In the genomic region with DNA sequence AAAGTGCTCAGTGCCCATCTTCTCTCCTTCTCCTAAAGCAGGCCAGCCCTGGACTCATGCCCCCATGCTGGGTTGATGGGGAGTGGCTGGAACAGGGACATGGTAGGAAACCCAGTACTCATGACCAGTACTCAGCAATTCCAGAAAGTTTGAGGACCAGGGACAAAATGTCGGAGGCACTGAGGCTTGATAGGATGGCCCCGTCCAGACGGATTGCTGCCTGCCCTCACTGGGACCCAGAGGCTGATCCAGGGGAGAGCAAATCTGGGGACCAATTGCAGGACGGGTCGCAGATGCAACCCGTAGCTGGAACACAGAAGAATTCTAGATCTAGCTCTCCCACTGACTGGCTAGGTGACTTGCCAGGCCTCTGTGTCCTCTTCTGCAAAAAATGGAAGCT, we compare ENCODE assay signal across 2 cellular contexts.
TF ChIP-seq lines count a peak whose summit lies in the region.

No MANE protein-coding gene starts in this region.

TF ChIP-seq in HCT116, 20 proteins besides CTCF, POLR2A, EP300 and RAD21:
- TF ChIP-seq EZH2 (IDR thresholded peaks at IDR 0.05) (no peak), CBX3 (IDR thresholded peaks at IDR 0.05; ENCODE audit: low read depth) (no peak), MAX (IDR thresholded peaks at IDR 0.05) (no peak), SP1 (IDR thresholded peaks at IDR 0.05; ENCODE audit: low read depth) (no peak), POLR2AphosphoS5 (IDR thresholded peaks at IDR 0.05; ENCODE audit: low read depth, low read length) (no peak), ZFX (IDR thresholded peaks at IDR 0.05) (no peak), EGR1 (IDR thresholded peaks at IDR 0.05; ENCODE audit: low read depth) (no peak), SRF (IDR thresholded peaks at IDR 0.05; ENCODE audit: low read depth) (no peak), FOSL1 (IDR thresholded peaks at IDR 0.05; ENCODE audit: low read depth) (no peak), YY1 (IDR thresholded peaks at IDR 0.05; ENCODE audit: extremely low read depth, insufficient replicate concordance, low read depth, low read length) (no peak), TCF7L2 (IDR thresholded peaks at IDR 0.05; ENCODE audit: borderline replicate concordance, extremely low read depth, insufficient read depth, insufficient read length) (no peak), CEBPB (IDR thresholded peaks at IDR 0.05; ENCODE audit: low read depth) (no peak), ZNF274 (IDR thresholded peaks at IDR 0.05; ENCODE audit: low read depth, low read length) (no peak), SIN3A (IDR thresholded peaks at IDR 0.05; ENCODE audit: low read depth) (no peak), REST (IDR thresholded peaks at IDR 0.05; ENCODE audit: low read depth) (no peak)

TF ChIP-seq in K562, 482 proteins besides CTCF, POLR2A, EP300 and RAD21:
- no peak for TF ChIP-seq STAT5A (IDR thresholded peaks at IDR 0.05; ENCODE audit: borderline replicate concordance, low read length)
- TF ChIP-seq FOXP1 (CRISPR knock-in tag; IDR thresholded peaks at IDR 0.05), result no peak
- TF ChIP-seq IRF2 (CRISPR knock-in tag; IDR thresholded peaks at IDR 0.05), result no peak
- TF ChIP-seq ZNF146 (CRISPR knock-in tag; IDR thresholded peaks at IDR 0.05; ENCODE audit: unreplicated experiment), result no peak
- TF ChIP-seq, protein P1, sequence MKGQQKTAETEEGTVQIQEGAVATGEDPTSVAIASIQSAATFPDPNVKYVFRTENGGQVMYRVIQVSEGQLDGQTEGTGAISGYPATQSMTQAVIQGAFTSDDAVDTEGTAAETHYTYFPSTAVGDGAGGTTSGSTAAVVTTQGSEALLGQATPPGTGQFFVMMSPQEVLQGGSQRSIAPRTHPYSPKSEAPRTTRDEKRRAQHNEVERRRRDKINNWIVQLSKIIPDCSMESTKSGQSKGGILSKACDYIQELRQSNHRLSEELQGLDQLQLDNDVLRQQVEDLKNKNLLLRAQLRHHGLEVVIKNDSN (CRISPR knock-in tag; IDR thresholded peaks at IDR 0.05), result no peak
- TF ChIP-seq CGGBP1 (CRISPR knock-in tag; IDR thresholded peaks at IDR 0.05), result no peak
- no peak for TF ChIP-seq RFX7 (CRISPR knock-in tag; IDR thresholded peaks at IDR 0.05)
TF ChIP-seq in K562: peak in this region for 0.
